ENCODE assay signal across 8 cellular contexts in genomic region chr2:179049546-179050311, GRCh38. TPM values are rescaled to one million over a fixed set of nuclear protein-coding genes. Genes with fewer than 3 reads are reported as not detected.
DNase-seq lines count a peak whose midpoint lies in the region; ATAC-seq and TF ChIP-seq lines count a peak whose summit lies in the region.

CCDC141 (minus strand) TSS chr2:179050137; CDS start chr2:179049941, 196 bp downstream.

- WGBS in ovary, 3 donors = 30 to 41% (median 40%) methylated on average over 12 of the region's 12 CpGs

- peak within 1 kb of the TSS; percentile 91 for H3K27ac ChIP-seq in GM23338 (ENCODE audit: low read depth)
- H3K27ac ChIP-seq in ovary = no peak within 1 kb of the TSS

- H4K20me1 ChIP-seq in GM23338 (replicated peaks; ENCODE audit: insufficient read depth) = no peaks in the 10 kb centered on the region
- no peaks in the 10 kb centered on the region for H4K20me1 ChIP-seq in Loucy (ENCODE audit: insufficient read depth, low read length, poor library complexity, severe bottlenecking)

- H3K4me3 Mint-ChIP-seq in GM23338 (peak within 1 kb of the TSS; percentile 55), nephron (peak within 1 kb of the TSS; percentile 50 to 79 (median 76))
- H3K4me3 Mint-ChIP-seq in central memory CD8-positive, alpha-beta T cell = peak within 1 kb of the TSS; percentile 65

- DNase-seq in GM23338 (ENCODE audit: low spot score) = no peak
- DNase-seq in central memory CD8-positive, alpha-beta T cell (ENCODE audit: low spot score in 2 of 2) = no peak
- DNase-seq in central memory CD4-positive, alpha-beta T cell = no peak
- no peak for DNase-seq in effector CD4-positive, alpha-beta T cell
- DNase-seq in ovary = no peak

- H3K27ac Mint-ChIP-seq in GM23338 (peak within 1 kb of the TSS; percentile 66), nephron (peak within 1 kb of the TSS in 1 of 3 experiments; percentile 55)
- peak within 1 kb of the TSS; percentile 44 for H3K27ac Mint-ChIP-seq in central memory CD8-positive, alpha-beta T cell (ENCODE audit: low read depth)

- 0 out of 2 replicates have a peak, but pooled peaks cover 9% of the 10 kb centered on the region for H3K36me3 ChIP-seq in GM23338 (ENCODE audit: insufficient read depth)
- no peaks in the 10 kb centered on the region for H3K36me3 ChIP-seq in Loucy (ENCODE audit: insufficient read depth, low read length)
- H3K36me3 ChIP-seq in ovary = no peaks in the 10 kb centered on the region

- H3K79me2 ChIP-seq in GM23338 (replicated peaks; ENCODE audit: insufficient read depth) (peaks cover 3% of the 10 kb centered on the region; the same call in 1 of the 2 replicates), Loucy (ENCODE audit: insufficient read depth, low read length) (no peaks in the 10 kb centered on the region)

- TF ChIP-seq EP300 in ovary (IDR thresholded peaks at IDR 0.05) = no peak

- H3K36me3 Mint-ChIP-seq in GM23338 (ENCODE audit: low read depth) (peaks cover 22% of the 10 kb centered on the region), nephron (ENCODE audit: low read depth) (no peaks in the 10 kb centered on the region)
- peaks cover 3% of the 10 kb centered on the region for H3K36me3 Mint-ChIP-seq in central memory CD8-positive, alpha-beta T cell (ENCODE audit: insufficient read depth)

- H3K27me3 ChIP-seq in GM23338 (ENCODE audit: insufficient read depth) = no peaks in the 10 kb centered on the region
- H3K27me3 ChIP-seq in Loucy (ENCODE audit: insufficient read depth, low read length, poor library complexity, severe bottlenecking) = no peaks in the 10 kb centered on the region
- H3K27me3 ChIP-seq in ovary = no peaks in the 10 kb centered on the region

- H3K9ac ChIP-seq in Loucy (ENCODE audit: low read depth, low read length, poor library complexity, severe bottlenecking) = peak within 1 kb of the TSS; percentile 55

- no peak for TF ChIP-seq POLR2A in ovary (IDR thresholded peaks at IDR 0.05)

- no peaks in the 10 kb centered on the region for H3K9me3 Mint-ChIP-seq in GM23338
- peaks cover under 1% of the 10 kb centered on the region for H3K9me3 Mint-ChIP-seq in central memory CD8-positive, alpha-beta T cell
- H3K9me3 Mint-ChIP-seq in nephron = no peaks in the 10 kb centered on the region

- ATAC-seq in GM18511 (IDR thresholded peaks at IDR 0.05; ENCODE audit: unreplicated experiment) = peak; percentile 81
- ATAC-seq in GM23338 = no peak
- ATAC-seq in central memory CD8-positive, alpha-beta T cell (replicated peaks; ENCODE audit: extremely low read depth, poor library complexity, severe bottlenecking) = no peak

- H3K9me3 ChIP-seq in Loucy (ENCODE audit: insufficient read depth, low read depth, low read length) (no peaks in the 10 kb centered on the region), ovary (no peaks in the 10 kb centered on the region)

- peaks cover 29% of the 10 kb centered on the region for H3K4me1 Mint-ChIP-seq in GM23338
- peaks cover 1% of the 10 kb centered on the region for H3K4me1 Mint-ChIP-seq in central memory CD8-positive, alpha-beta T cell
- H3K4me1 Mint-ChIP-seq in nephron = peaks cover 33% of the 10 kb centered on the region

- H3K4me3 ChIP-seq in GM23338 (peak within 1 kb of the TSS; percentile 45), Loucy (ENCODE audit: low read length, poor library complexity, severe bottlenecking) (peak within 1 kb of the TSS; percentile 68), ovary (no peak within 1 kb of the TSS)

- H3F3A ChIP-seq in GM23338 (replicated peaks; ENCODE audit: low read depth) = no peaks in the 10 kb centered on the region; the same call in 1 of the 2 replicates
- H3F3A ChIP-seq in Loucy (ENCODE audit: low read depth) = no peaks in the 10 kb centered on the region

- intact Hi-C loops in ovary (cut with DNase I) = no loop called here

- H3K4me2 ChIP-seq in GM23338 = peak within 1 kb of the TSS; percentile 68
- peak within 1 kb of the TSS; percentile 80 for H3K4me2 ChIP-seq in Loucy (ENCODE audit: low read depth, low read length, poor library complexity, severe bottlenecking)

- no peaks in the 10 kb centered on the region for H3K27me3 Mint-ChIP-seq in GM23338 (ENCODE audit: insufficient read depth, low read depth, poor library complexity)
- no peaks in the 10 kb centered on the region for H3K27me3 Mint-ChIP-seq in central memory CD8-positive, alpha-beta T cell
- H3K27me3 Mint-ChIP-seq in nephron (ENCODE audit: low read depth) = no peaks in the 10 kb centered on the region

- peaks cover 50% of the 10 kb centered on the region for H3K4me1 ChIP-seq in GM23338 (ENCODE audit: insufficient read depth)
- peaks cover 39% of the 10 kb centered on the region for H3K4me1 ChIP-seq in Loucy (ENCODE audit: insufficient read depth, low read length, poor library complexity, severe bottlenecking)
- H3K4me1 ChIP-seq in ovary (ENCODE audit: insufficient read depth) = peaks cover 3% of the 10 kb centered on the region

- no peak within 1 kb of the TSS for H2AFZ ChIP-seq in GM23338
- H2AFZ ChIP-seq in Loucy (ENCODE audit: low read length) = peak within 1 kb of the TSS; percentile 74

- H3K9me2 ChIP-seq in GM23338 (ENCODE audit: insufficient read depth) (no peaks in the 10 kb centered on the region), Loucy (replicated peaks; ENCODE audit: low read depth, low read length) (no peaks in the 10 kb centered on the region)

- TF ChIP-seq CTCF in GM23338 (conservative IDR thresholded peaks at IDR 0.05; ENCODE audit: low read depth in 2 of 2) (no peak), Loucy (conservative IDR thresholded peaks at IDR 0.05; ENCODE audit: low read length) (no peak), nephron (IDR thresholded peaks at IDR 0.05; ENCODE audit: unreplicated experiment in 3 of 3) (no peak), ovary (IDR thresholded peaks at IDR 0.05) (no peak)

TF ChIP-seq in GM23338, 12 proteins besides CTCF, POLR2A, EP300 and RAD21 (continues in another document):
- TF ChIP-seq REST (IDR thresholded peaks at IDR 0.05; ENCODE audit: unreplicated experiment) (no peak), CREB1 (CRISPR knock-in tag; IDR thresholded peaks at IDR 0.05; ENCODE audit: low read depth) (no peak), STAT1 (IDR thresholded peaks at IDR 0.05; ENCODE audit: unreplicated experiment) (no peak), NANOG (IDR thresholded peaks at IDR 0.05; ENCODE audit: borderline replicate concordance) (no peak), JUNB (IDR thresholded peaks at IDR 0.05; ENCODE audit: unreplicated experiment) (no peak), ZNF114 (CRISPR knock-in tag; IDR thresholded peaks at IDR 0.05) (no peak), ZNF331 (CRISPR knock-in tag; IDR thresholded peaks at IDR 0.05; ENCODE audit: low read depth) (no peak), EZH2phosphoT487 (IDR thresholded peaks at IDR 0.05; ENCODE audit: unreplicated experiment) (no peak)

RNA-seq across cellular contexts. Expression of gene CCDC141, which starts in this region (rescaled TPM):
- total RNA-seq in GM23338 (2014; rRNA removed; shearing (Covaris generic)) = 8.0 and 13.4 TPM in 2 replicates
- 8.9 and 11.7 TPM in 2 replicates for polyA plus RNA-seq in GM23338 (2016; fragmentation: Nextera tagmentation; extraction: Ambion mirVana)
- total RNA-seq in ovary = 1 to 10 TPM in 2 of 7 donors, under 1 TPM in 5; 0.35 to 6.2 (median 0.85) TPM
- polyA plus RNA-seq in ovary = under 1 TPM; 0.47 to 0.50 TPM
